Comparison of ENCODE assay signal across 1 cellular context in the genomic region with DNA sequence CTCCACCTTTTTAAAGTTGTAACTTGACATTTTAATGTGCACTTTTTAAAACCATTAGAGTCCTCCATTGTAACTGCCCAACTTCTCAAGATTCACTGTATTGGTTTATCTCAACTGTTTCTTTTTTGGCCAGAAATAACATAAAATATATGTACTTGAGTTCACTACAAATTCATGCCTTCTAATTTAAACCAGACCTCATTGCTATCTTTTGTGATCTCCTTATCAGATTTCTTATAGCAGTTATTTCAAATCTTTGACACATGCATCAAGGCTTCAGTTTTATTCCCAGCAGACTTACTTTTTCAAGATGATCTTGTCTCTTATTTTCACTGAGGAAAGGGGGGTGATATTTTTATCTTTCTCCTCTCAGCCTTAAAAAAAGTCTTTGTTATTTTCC.
TF ChIP-seq lines count a peak whose summit lies in the region.

No MANE protein-coding gene starts in this region.

TF ChIP-seq in WTC11, 78 proteins besides CTCF, POLR2A, EP300 and RAD21 (continued from another document):
- TF ChIP-seq RELA (CRISPR knock-in tag; IDR thresholded peaks at IDR 0.05; ENCODE audit: borderline replicate concordance) (no peak), ZNF121 (CRISPR knock-in tag; IDR thresholded peaks at IDR 0.05) (no peak), KAT7 (CRISPR knock-in tag; IDR thresholded peaks at IDR 0.05; ENCODE audit: borderline replicate concordance) (no peak), ZNF423 (CRISPR knock-in tag; IDR thresholded peaks at IDR 0.05) (no peak), E2F1 (CRISPR knock-in tag; IDR thresholded peaks at IDR 0.05) (no peak), JUN (CRISPR knock-in tag; IDR thresholded peaks at IDR 0.05) (no peak), HMGA2 (CRISPR knock-in tag; IDR thresholded peaks at IDR 0.05) (no peak), SOX15 (CRISPR knock-in tag; IDR thresholded peaks at IDR 0.05) (no peak)
- TF ChIP-seq, protein P1, sequence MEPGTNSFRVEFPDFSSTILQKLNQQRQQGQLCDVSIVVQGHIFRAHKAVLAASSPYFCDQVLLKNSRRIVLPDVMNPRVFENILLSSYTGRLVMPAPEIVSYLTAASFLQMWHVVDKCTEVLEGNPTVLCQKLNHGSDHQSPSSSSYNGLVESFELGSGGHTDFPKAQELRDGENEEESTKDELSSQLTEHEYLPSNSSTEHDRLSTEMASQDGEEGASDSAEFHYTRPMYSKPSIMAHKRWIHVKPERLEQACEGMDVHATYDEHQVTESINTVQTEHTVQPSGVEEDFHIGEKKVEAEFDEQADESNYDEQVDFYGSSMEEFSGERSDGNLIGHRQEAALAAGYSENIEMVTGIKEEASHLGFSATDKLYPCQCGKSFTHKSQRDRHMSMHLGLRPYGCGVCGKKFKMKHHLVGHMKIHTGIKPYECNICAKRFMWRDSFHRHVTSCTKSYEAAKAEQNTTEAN (CRISPR knock-in tag; IDR thresholded peaks at IDR 0.05): no peak
- TF ChIP-seq, protein P2, sequence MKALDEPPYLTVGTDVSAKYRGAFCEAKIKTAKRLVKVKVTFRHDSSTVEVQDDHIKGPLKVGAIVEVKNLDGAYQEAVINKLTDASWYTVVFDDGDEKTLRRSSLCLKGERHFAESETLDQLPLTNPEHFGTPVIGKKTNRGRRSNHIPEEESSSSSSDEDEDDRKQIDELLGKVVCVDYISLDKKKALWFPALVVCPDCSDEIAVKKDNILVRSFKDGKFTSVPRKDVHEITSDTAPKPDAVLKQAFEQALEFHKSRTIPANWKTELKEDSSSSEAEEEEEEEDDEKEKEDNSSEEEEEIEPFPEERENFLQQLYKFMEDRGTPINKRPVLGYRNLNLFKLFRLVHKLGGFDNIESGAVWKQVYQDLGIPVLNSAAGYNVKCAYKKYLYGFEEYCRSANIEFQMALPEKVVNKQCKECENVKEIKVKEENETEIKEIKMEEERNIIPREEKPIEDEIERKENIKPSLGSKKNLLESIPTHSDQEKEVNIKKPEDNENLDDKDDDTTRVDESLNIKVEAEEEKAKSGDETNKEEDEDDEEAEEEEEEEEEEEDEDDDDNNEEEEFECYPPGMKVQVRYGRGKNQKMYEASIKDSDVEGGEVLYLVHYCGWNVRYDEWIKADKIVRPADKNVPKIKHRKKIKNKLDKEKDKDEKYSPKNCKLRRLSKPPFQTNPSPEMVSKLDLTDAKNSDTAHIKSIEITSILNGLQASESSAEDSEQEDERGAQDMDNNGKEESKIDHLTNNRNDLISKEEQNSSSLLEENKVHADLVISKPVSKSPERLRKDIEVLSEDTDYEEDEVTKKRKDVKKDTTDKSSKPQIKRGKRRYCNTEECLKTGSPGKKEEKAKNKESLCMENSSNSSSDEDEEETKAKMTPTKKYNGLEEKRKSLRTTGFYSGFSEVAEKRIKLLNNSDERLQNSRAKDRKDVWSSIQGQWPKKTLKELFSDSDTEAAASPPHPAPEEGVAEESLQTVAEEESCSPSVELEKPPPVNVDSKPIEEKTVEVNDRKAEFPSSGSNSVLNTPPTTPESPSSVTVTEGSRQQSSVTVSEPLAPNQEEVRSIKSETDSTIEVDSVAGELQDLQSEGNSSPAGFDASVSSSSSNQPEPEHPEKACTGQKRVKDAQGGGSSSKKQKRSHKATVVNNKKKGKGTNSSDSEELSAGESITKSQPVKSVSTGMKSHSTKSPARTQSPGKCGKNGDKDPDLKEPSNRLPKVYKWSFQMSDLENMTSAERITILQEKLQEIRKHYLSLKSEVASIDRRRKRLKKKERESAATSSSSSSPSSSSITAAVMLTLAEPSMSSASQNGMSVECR (CRISPR knock-in tag; IDR thresholded peaks at IDR 0.05; ENCODE audit: borderline replicate concordance): no peak
TF ChIP-seq in WTC11: peak in this region for 0.
